In the genomic region with DNA sequence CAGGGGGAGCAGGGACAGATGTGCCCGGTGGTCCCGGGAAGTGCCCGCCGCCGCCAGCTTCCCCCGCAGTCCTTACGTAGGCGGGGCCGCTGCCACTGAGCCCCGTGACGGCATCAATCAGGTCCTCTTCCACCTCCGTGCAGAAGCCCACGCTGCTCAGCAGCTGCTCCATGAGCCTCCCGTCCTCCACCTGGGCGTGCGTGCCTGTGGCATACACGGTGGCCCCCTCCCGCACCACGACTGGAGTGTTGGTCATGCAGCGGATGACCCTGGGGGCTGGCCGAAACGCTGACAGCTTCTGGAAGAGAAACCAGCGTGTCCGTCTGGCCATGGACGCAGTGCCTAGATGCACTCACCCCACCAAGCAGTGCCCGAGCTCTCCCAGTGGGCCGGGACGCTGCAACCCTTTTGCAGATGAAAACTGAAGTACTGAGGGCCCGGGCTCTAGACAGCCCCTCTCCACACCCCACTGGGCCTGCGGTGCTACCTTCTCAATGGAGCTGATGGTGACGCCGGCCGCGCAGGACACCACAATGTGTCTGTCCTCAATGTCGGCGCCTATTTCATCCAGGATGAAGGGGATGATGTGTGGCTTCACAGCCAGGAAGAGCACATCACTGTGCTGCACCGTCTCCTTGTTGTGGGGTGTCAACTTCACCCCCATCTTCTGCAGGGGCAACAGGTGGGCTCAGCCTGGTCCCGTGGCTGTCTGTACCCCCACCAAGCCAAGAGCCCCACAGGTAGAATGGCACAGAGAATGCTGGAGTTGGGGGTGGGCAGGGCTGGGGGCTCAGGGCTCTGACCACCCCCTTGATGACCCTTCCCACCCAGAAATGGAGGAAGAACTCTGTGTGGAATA, we compare ENCODE assay signal across 1 cellular context.
TF ChIP-seq lines count a peak whose summit lies in the region.

No MANE protein-coding gene starts in this region.

TF ChIP-seq in HepG2, 621 proteins besides CTCF, POLR2A, EP300 and RAD21 (continues in another document):
- TF ChIP-seq NKX3-1 (CRISPR knock-in tag; IDR thresholded peaks at IDR 0.05) (no peak), SETDB1 (CRISPR knock-in tag; IDR thresholded peaks at IDR 0.05; ENCODE audit: borderline replicate concordance) (no peak), POLR2G (IDR thresholded peaks at IDR 0.05; ENCODE audit: low read depth, low read length) (peak; percentile 25; the same call in 1 of the 2 replicates), MEIS1 (CRISPR knock-in tag; IDR thresholded peaks at IDR 0.05; ENCODE audit: borderline replicate concordance) (no peak), SOX5 (CRISPR knock-in tag; IDR thresholded peaks at IDR 0.05; ENCODE audit: borderline replicate concordance) (no peak), MIXL1 (CRISPR knock-in tag; IDR thresholded peaks at IDR 0.05) (no peak), CENPT (CRISPR knock-in tag; IDR thresholded peaks at IDR 0.05; ENCODE audit: low read depth) (no peak), RFX3 (CRISPR knock-in tag; IDR thresholded peaks at IDR 0.05) (no peak), BHLHE40 (IDR thresholded peaks at IDR 0.05; ENCODE audit: low read length) (no peak), ARID2 (CRISPR knock-in tag; IDR thresholded peaks at IDR 0.05; ENCODE audit: borderline replicate concordance) (no peak), KDM6A (CRISPR knock-in tag; IDR thresholded peaks at IDR 0.05; ENCODE audit: low read depth) (no peak), XRCC5 (optimal IDR thresholded peaks at IDR 0.05; ENCODE audit: low read length) (no peak), CSRNP2 (CRISPR knock-in tag; conservative IDR thresholded peaks at IDR 0.05; ENCODE audit: low read depth) (no peak), BRD4 (CRISPR knock-in tag; IDR thresholded peaks at IDR 0.05) (peak; percentile 67; the same call in 1 of the 2 replicates), CCAR2 (optimal IDR thresholded peaks at IDR 0.05; ENCODE audit: low read depth, low read length) (no peak), ZNF276 (CRISPR knock-in tag; IDR thresholded peaks at IDR 0.05; ENCODE audit: low read depth) (0 out of 2 replicates have a peak, but pooled peaks have one; percentile 54), ZNF33A (CRISPR knock-in tag; IDR thresholded peaks at IDR 0.05; ENCODE audit: borderline replicate concordance) (no peak), ZNF333 (CRISPR knock-in tag; IDR thresholded peaks at IDR 0.05; ENCODE audit: borderline replicate concordance) (no peak), JDP2 (CRISPR knock-in tag; IDR thresholded peaks at IDR 0.05; ENCODE audit: borderline replicate concordance) (no peak), ZNF251 (CRISPR knock-in tag; IDR thresholded peaks at IDR 0.05) (no peak), ZSCAN12 (CRISPR knock-in tag; IDR thresholded peaks at IDR 0.05) (no peak), CCDC6 (CRISPR knock-in tag; IDR thresholded peaks at IDR 0.05) (no peak), MBD4 (IDR thresholded peaks at IDR 0.05; ENCODE audit: borderline replicate concordance, low read length) (no peak), NRL (CRISPR knock-in tag; IDR thresholded peaks at IDR 0.05; ENCODE audit: borderline replicate concordance) (no peak), SRSF9 (IDR thresholded peaks at IDR 0.05; ENCODE audit: borderline replicate concordance, insufficient read depth, low read depth, low read length, poor library complexity, severe bottlenecking) (no peak), ZSCAN30 (CRISPR knock-in tag; IDR thresholded peaks at IDR 0.05) (no peak), ZNF639 (CRISPR knock-in tag; conservative IDR thresholded peaks at IDR 0.05) (no peak), ZNF343 (CRISPR knock-in tag; IDR thresholded peaks at IDR 0.05) (0 out of 2 replicates have a peak, but pooled peaks have one; percentile 59), ZNF597 (CRISPR knock-in tag; IDR thresholded peaks at IDR 0.05) (no peak), ADNP (CRISPR knock-in tag; IDR thresholded peaks at IDR 0.05) (no peak), ZNF619 (CRISPR knock-in tag; IDR thresholded peaks at IDR 0.05) (no peak)
- TF ChIP-seq, protein P1, sequence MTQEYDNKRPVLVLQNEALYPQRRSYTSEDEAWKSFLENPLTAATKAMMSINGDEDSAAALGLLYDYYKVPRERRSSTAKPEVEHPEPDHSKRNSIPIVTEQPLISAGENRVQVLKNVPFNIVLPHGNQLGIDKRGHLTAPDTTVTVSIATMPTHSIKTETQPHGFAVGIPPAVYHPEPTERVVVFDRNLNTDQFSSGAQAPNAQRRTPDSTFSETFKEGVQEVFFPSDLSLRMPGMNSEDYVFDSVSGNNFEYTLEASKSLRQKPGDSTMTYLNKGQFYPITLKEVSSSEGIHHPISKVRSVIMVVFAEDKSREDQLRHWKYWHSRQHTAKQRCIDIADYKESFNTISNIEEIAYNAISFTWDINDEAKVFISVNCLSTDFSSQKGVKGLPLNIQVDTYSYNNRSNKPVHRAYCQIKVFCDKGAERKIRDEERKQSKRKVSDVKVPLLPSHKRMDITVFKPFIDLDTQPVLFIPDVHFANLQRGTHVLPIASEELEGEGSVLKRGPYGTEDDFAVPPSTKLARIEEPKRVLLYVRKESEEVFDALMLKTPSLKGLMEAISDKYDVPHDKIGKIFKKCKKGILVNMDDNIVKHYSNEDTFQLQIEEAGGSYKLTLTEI (CRISPR knock-in tag; conservative IDR thresholded peaks at IDR 0.05) = no peak
- TF ChIP-seq, protein P2, sequence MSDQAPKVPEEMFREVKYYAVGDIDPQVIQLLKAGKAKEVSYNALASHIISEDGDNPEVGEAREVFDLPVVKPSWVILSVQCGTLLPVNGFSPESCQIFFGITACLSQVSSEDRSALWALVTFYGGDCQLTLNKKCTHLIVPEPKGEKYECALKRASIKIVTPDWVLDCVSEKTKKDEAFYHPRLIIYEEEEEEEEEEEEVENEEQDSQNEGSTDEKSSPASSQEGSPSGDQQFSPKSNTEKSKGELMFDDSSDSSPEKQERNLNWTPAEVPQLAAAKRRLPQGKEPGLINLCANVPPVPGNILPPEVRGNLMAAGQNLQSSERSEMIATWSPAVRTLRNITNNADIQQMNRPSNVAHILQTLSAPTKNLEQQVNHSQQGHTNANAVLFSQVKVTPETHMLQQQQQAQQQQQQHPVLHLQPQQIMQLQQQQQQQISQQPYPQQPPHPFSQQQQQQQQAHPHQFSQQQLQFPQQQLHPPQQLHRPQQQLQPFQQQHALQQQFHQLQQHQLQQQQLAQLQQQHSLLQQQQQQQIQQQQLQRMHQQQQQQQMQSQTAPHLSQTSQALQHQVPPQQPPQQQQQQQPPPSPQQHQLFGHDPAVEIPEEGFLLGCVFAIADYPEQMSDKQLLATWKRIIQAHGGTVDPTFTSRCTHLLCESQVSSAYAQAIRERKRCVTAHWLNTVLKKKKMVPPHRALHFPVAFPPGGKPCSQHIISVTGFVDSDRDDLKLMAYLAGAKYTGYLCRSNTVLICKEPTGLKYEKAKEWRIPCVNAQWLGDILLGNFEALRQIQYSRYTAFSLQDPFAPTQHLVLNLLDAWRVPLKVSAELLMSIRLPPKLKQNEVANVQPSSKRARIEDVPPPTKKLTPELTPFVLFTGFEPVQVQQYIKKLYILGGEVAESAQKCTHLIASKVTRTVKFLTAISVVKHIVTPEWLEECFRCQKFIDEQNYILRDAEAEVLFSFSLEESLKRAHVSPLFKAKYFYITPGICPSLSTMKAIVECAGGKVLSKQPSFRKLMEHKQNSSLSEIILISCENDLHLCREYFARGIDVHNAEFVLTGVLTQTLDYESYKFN (CRISPR knock-in tag; conservative IDR thresholded peaks at IDR 0.05) = no peak
- TF ChIP-seq, protein P3, sequence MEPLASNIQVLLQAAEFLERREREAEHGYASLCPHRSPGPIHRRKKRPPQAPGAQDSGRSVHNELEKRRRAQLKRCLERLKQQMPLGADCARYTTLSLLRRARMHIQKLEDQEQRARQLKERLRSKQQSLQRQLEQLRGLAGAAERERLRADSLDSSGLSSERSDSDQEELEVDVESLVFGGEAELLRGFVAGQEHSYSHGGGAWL (CRISPR knock-in tag; IDR thresholded peaks at IDR 0.05) = no peak
- TF ChIP-seq, protein P4, sequence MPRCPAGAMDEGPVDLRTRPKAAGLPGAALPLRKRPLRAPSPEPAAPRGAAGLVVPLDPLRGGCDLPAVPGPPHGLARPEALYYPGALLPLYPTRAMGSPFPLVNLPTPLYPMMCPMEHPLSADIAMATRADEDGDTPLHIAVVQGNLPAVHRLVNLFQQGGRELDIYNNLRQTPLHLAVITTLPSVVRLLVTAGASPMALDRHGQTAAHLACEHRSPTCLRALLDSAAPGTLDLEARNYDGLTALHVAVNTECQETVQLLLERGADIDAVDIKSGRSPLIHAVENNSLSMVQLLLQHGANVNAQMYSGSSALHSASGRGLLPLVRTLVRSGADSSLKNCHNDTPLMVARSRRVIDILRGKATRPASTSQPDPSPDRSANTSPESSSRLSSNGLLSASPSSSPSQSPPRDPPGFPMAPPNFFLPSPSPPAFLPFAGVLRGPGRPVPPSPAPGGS (CRISPR knock-in tag; IDR thresholded peaks at IDR 0.05) = no peak
- TF ChIP-seq, protein P5, sequence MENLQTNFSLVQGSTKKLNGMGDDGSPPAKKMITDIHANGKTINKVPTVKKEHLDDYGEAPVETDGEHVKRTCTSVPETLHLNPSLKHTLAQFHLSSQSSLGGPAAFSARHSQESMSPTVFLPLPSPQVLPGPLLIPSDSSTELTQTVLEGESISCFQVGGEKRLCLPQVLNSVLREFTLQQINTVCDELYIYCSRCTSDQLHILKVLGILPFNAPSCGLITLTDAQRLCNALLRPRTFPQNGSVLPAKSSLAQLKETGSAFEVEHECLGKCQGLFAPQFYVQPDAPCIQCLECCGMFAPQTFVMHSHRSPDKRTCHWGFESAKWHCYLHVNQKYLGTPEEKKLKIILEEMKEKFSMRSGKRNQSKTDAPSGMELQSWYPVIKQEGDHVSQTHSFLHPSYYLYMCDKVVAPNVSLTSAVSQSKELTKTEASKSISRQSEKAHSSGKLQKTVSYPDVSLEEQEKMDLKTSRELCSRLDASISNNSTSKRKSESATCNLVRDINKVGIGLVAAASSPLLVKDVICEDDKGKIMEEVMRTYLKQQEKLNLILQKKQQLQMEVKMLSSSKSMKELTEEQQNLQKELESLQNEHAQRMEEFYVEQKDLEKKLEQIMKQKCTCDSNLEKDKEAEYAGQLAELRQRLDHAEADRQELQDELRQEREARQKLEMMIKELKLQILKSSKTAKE (CRISPR knock-in tag; IDR thresholded peaks at IDR 0.05; ENCODE audit: borderline replicate concordance) = peak; percentile 28; the same call in 1 of the 2 replicates
- TF ChIP-seq, protein P6, sequence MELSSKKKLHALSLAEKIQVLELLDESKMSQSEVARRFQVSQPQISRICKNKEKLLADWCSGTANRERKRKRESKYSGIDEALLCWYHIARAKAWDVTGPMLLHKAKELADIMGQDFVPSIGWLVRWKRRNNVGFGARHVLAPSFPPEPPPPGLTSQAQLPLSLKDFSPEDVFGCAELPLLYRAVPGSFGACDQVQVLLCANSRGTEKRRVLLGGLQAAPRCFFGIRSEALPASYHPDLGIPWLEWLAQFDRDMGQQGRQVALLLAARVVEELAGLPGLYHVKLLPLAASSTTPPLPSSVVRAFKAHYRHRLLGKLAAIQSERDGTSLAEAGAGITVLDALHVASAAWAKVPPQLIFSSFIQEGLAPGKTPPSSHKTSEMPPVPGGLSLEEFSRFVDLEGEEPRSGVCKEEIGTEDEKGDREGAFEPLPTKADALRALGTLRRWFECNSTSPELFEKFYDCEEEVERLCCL (CRISPR knock-in tag; IDR thresholded peaks at IDR 0.05; ENCODE audit: borderline replicate concordance) = no peak
